Comparison of ENCODE assay signal across 9 cellular contexts in genomic region chr1:8874230-8875201, GRCh38. TPM values are rescaled to one million over a fixed set of nuclear protein-coding genes. Genes with fewer than 3 reads are reported as not detected.
DNase-seq lines count a peak whose midpoint lies in the region; ATAC-seq and TF ChIP-seq lines count a peak whose summit lies in the region.
"Had no signal": no experiment of that assay in that cellular context is flagged by ENCODE, and none has a peak within 500 bp of the region (broad histone marks: within the 10 kb centered on the region; RNA-seq: fewer than 3 reads in every experiment).

No MANE protein-coding gene starts in this region.

- H3K79me2 ChIP-seq in DND-41 (ENCODE audit: insufficient read depth, low read length) (peaks cover 95% of the 10 kb centered on the region), OCI-LY3 (ENCODE audit: low read length) (peaks cover 95% of the 10 kb centered on the region), osteoblast (ENCODE audit: insufficient read depth, low read length) (peaks cover 77% of the 10 kb centered on the region)

- H3K27me3 ChIP-seq in DND-41 (ENCODE audit: insufficient read depth, low read length, poor library complexity) (no peaks in the 10 kb centered on the region), OCI-LY3 (ENCODE audit: low read depth, low read length) (no peaks in the 10 kb centered on the region), duodenal mucosa (ENCODE audit: control insufficient read depth in 1 of 2, insufficient read depth in 2 of 2, low read length in 2 of 2) (no peaks in the 10 kb centered on the region), osteoblast (ENCODE audit: insufficient read depth, low read length) (no peaks in the 10 kb centered on the region)

- peak overlapping the region; percentile 97 for H3K9ac ChIP-seq in DND-41 (ENCODE audit: low read depth, low read length)
- no peak overlapping the region for H3K9ac ChIP-seq in OCI-LY3 (ENCODE audit: low read length)
- H3K9ac ChIP-seq in duodenal mucosa (ENCODE audit: low read depth in 1 of 2, low read length in 2 of 2) = peak overlapping the region; percentile 4 to 35

- H2AFZ ChIP-seq in DND-41 (ENCODE audit: low read depth, low read length) (no peak overlapping the region), OCI-LY3 (ENCODE audit: low read depth, low read length) (no peak overlapping the region), osteoblast (ENCODE audit: low read length) (no peak overlapping the region)

- H3K4me2 ChIP-seq in DND-41 (ENCODE audit: insufficient read depth, low read length) (peak overlapping the region; percentile 69), OCI-LY3 (ENCODE audit: low read length) (peak overlapping the region; percentile 73; the same call in 1 of the 2 replicates), osteoblast (ENCODE audit: insufficient read depth, low read length) (peak overlapping the region; percentile 88)

- H3K9me3 ChIP-seq in DND-41 (ENCODE audit: insufficient read depth, low read length, severe bottlenecking) = no peaks in the 10 kb centered on the region
- H3K9me3 ChIP-seq in OCI-LY3 (ENCODE audit: insufficient read depth, low read length) = no peaks in the 10 kb centered on the region
- no peaks in the 10 kb centered on the region for H3K9me3 ChIP-seq in duodenal mucosa (ENCODE audit: control insufficient read depth in 1 of 2, low read length in 2 of 2)
- no peaks in the 10 kb centered on the region for H3K9me3 ChIP-seq in osteoblast (ENCODE audit: low read depth, low read length)

- H3K4me3 ChIP-seq in DND-41 (ENCODE audit: low read depth in 1 of 2, low read length in 2 of 2) (peak overlapping the region; percentile 11 to 78; a peak in 2 of 4 replicates), OCI-LY3 (ENCODE audit: low read length) (no peak overlapping the region), duodenal mucosa (ENCODE audit: low read depth in 1 of 2, low read length in 2 of 2) (no peak overlapping the region), osteoblast (ENCODE audit: insufficient read depth, low read length) (peak overlapping the region; percentile 18)

- no peak for ATAC-seq in DND-41 (ENCODE audit: insufficient read depth, low read depth)
- no peak for ATAC-seq in omental fat pad (ENCODE audit: low FRiP score)

- H3K36me3 ChIP-seq in DND-41 (ENCODE audit: insufficient read depth, low read length) (peaks cover 88% of the 10 kb centered on the region), OCI-LY3 (replicated peaks; ENCODE audit: low read depth, low read length) (peaks cover 77% of the 10 kb centered on the region), duodenal mucosa (ENCODE audit: control insufficient read depth in 1 of 2, insufficient read depth in 2 of 2, low read length in 2 of 2) (peaks cover 41% of the 10 kb centered on the region in 2 donors), osteoblast (ENCODE audit: insufficient read depth, low read length) (peaks cover 72% of the 10 kb centered on the region)

- peaks cover 77% of the 10 kb centered on the region for H3K4me1 ChIP-seq in DND-41 (ENCODE audit: insufficient read depth, low read length)
- H3K4me1 ChIP-seq in OCI-LY3 (ENCODE audit: low read length) = peaks cover 21% of the 10 kb centered on the region
- H3K4me1 ChIP-seq in duodenal mucosa (ENCODE audit: control insufficient read depth in 1 of 2, insufficient read depth in 2 of 2, low read length in 2 of 2) = peaks cover 68 to 70% of the 10 kb centered on the region in 2 donors
- peaks cover 73% of the 10 kb centered on the region for H3K4me1 ChIP-seq in osteoblast (ENCODE audit: insufficient read depth, low read length)

- TF ChIP-seq CTCF in DND-41 (IDR thresholded peaks at IDR 0.05; ENCODE audit: borderline replicate concordance, extremely low read depth, low read length, poor library complexity, severe bottlenecking) (no peak), OCI-LY3 (IDR thresholded peaks at IDR 0.05; ENCODE audit: low read depth, low read length) (no peak), osteoblast (IDR thresholded peaks at IDR 0.05; ENCODE audit: extremely low read depth, low read depth, low read length) (no peak), omental fat pad (IDR thresholded peaks at IDR 0.05) (no peak), GM20000 (IDR thresholded peaks at IDR 0.05; ENCODE audit: extremely low read depth, missing control alignments) (no peak)

- no peak for DNase-seq in DND-41
- DNase-seq in osteoblast (ENCODE audit: insufficient read length, low spot score, missing footprints) = no peak
- no peak for DNase-seq in omental fat pad (ENCODE audit: low spot score)
- no peak for DNase-seq in COLO668 (lab: John Stamatoyannopoulos, UW; ENCODE audit: unreplicated experiment)
- no peak for DNase-seq in stimulated activated CD4-positive, alpha-beta T cell treated with anti-CD3 and anti-CD28 coated beads, Interleukin-2, amount 100 ng/mL, for 48 hours
- no peak for DNase-seq in GM20000 (ENCODE audit: low spot score)
- DNase-seq: cerebellar nuclear complex had no signal

- H3K27ac ChIP-seq in DND-41 (ENCODE audit: low read length) (peak overlapping the region; percentile 91), OCI-LY3 (ENCODE audit: low read length) (no peak overlapping the region), duodenal mucosa (ENCODE audit: low read depth, low read length) (peak overlapping the region; percentile 47), osteoblast (ENCODE audit: low read depth, low read length) (peak overlapping the region; percentile 87)

- peaks cover 87% of the 10 kb centered on the region for H4K20me1 ChIP-seq in DND-41 (ENCODE audit: insufficient read depth, low read length)
- peaks cover 77% of the 10 kb centered on the region for H4K20me1 ChIP-seq in OCI-LY3 (ENCODE audit: insufficient read depth, low read length)
- peaks cover 75% of the 10 kb centered on the region for H4K20me1 ChIP-seq in osteoblast (ENCODE audit: insufficient read depth, low read length)

RNA-seq across cellular contexts. Expression of gene ENO1, which starts 4.0 kb away (rescaled TPM):
- total RNA-seq in osteoblast (1,079 and 1,591 TPM in 2 replicates), omental fat pad (1,000 to 10,000 TPM in 1 of 4 donors, 100 to 1,000 TPM in 3; 322 to 1,205 (median 623) TPM)

RNA-seq across cellular contexts. Expression of gene RERE, which starts 57.1 kb away (rescaled TPM):
- total RNA-seq in osteoblast (53.0 and 55.0 TPM in 2 replicates), omental fat pad (100 to 1,000 TPM in 1 of 4 donors, 10 to 100 TPM in 3; 46.3 to 117 (median 55.4) TPM)

Comparison
In these comparisons a context has a peak if more than half of its experiments do, and no peak if none do; other contexts are left out.
1. H3K4me3 ChIP-seq: peak in DND-41 (2 of 2) and osteoblast (single experiment); none in OCI-LY3 (single experiment) and duodenal mucosa (0 of 2).
2. Peak in every context shown above with its lines, with median percentiles within 50 percentile points of each other: H3K4me2 ChIP-seq.